Comparison of ENCODE assay signal across 8 cellular contexts in the genomic region with DNA sequence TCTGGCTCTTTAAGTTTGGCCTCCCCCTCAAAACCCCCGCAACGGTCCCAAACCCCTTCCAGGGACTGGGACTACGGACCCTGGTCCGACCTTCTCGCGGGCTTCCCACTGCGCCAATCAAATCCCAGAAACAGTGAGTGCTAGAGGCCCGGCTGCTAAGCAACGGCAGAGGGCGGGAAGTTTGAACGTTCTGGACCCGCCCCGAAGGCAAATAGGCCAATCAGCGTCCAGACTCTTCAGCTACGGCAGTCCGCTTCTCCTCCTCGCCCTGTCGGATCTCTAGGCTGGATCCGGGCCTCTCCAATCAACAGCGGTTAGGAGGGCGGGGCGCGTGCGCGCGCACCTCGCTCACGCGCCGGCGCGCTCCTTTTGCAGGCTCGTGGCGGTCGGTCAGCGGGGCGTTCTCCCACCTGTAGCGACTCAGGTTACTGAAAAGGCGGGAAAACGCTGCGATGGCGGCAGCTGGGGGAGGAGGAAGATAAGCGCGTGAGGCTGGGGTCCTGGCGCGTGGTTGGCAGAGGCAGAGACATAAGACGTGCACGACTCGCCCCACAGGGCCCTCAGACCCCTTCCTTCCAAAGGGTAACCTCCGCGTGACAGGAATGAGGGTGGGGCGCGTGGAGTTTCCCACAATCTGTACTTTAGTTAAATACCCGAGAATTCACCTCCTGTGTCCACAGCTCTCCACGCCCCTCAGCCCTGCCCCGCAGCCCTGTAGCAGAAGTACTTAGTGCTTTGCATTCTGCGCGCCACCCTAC. TPM values are rescaled to one million over a fixed set of nuclear protein-coding genes. Genes with fewer than 3 reads are reported as not detected.
DNase-seq lines count a peak whose midpoint lies in the region; ATAC-seq, FAIRE-seq and TF ChIP-seq lines count a peak whose summit lies in the region.

TSS of gene MSH5 (plus strand) at position 367 of the 758 bp plus-strand sequence. CDS start 462 bp downstream, outside the sequence.

- DNase-seq in BJ (ENCODE audit: low read depth) (peak; percentile 98), GM19239 (ENCODE audit: insufficient read length, low spot score) (peak; percentile 83), NCI-H69 (lab: John Stamatoyannopoulos, UW) (peak; percentile 100), dedifferentiated amniotic fluid mesenchymal stem cell (ENCODE audit: extremely low spot score) (peak; percentile 99), left lobe of liver (ENCODE audit: low spot score) (peak; percentile 99)
- DNase-seq in activated CD4-positive, alpha-beta T cell treated with anti-CD3 and anti-CD28 coated beads, Interleukin-2, amount 10 ng/mL, durations not matched to agents 7 days and 5 days = peak; percentile 98
- DNase-seq in stimulated activated CD4-positive, alpha-beta T cell treated with anti-CD3 and anti-CD28 coated beads, Interleukin-2, amount 100 ng/mL, for 24 hours = peak; percentile 97

- peak within 1 kb of the TSS; percentile 96 for H3K27ac Mint-ChIP-seq in activated CD4-positive, alpha-beta T cell treated with anti-CD3 and anti-CD28 coated beads, Interleukin-2, amount 10 ng/mL, durations not matched to agents 7 days and 5 days

- H3K4me3 ChIP-seq in BJ (ENCODE audit: low read depth, low read length) = peak within 1 kb of the TSS; percentile 75

- peak; percentile 96 for FAIRE-seq in GM19239 (lab: Jason Lieb, UNC)

- TF ChIP-seq CTCF in BJ (IDR thresholded peaks at IDR 0.05; ENCODE audit: insufficient read depth, low read depth, low read length) = no peak

- H3K27me3 ChIP-seq in BJ (ENCODE audit: control insufficient read depth, insufficient read depth, low read length) = no peaks in the 10 kb centered on the region

- POLR2A ChIA-PET in BJ (lab: Charles Lee) = interaction anchor here (0.6 to 1.3 kb wide), 3 partner anchors 10 to 1413 kb away, joined by 3 to 6 read pairs (median 3); partner anchors contain the start of genes DDAH2 and HSPA1B
- POLR2A ChIA-PET in activated CD4-positive, alpha-beta T cell treated with anti-CD3 and anti-CD28 coated beads, Interleukin-2, amount 10 ng/mL, durations not matched to agents 7 days and 5 days (lab: Charles Lee) = interaction anchor here (0.6 to 1.3 kb wide), 4 partner anchors 10 to 123 kb away, joined by 3 to 7 read pairs (median 4); partner anchors contain the start of genes DDAH2, LSM2 and NEU1

- no peaks in the 10 kb centered on the region for H3K9me3 Mint-ChIP-seq in activated CD4-positive, alpha-beta T cell treated with anti-CD3 and anti-CD28 coated beads, Interleukin-2, amount 10 ng/mL, durations not matched to agents 7 days and 5 days

- H3K4me3 Mint-ChIP-seq in activated CD4-positive, alpha-beta T cell treated with anti-CD3 and anti-CD28 coated beads, Interleukin-2, amount 10 ng/mL, durations not matched to agents 7 days and 5 days = peak within 1 kb of the TSS; percentile 94

- H3K36me3 Mint-ChIP-seq in activated CD4-positive, alpha-beta T cell treated with anti-CD3 and anti-CD28 coated beads, Interleukin-2, amount 10 ng/mL, durations not matched to agents 7 days and 5 days (ENCODE audit: low read depth) = peaks cover 37% of the 10 kb centered on the region

- no peaks in the 10 kb centered on the region for H3K27me3 Mint-ChIP-seq in activated CD4-positive, alpha-beta T cell treated with anti-CD3 and anti-CD28 coated beads, Interleukin-2, amount 10 ng/mL, durations not matched to agents 7 days and 5 days

- CTCF ChIA-PET in BJ (lab: Yijun Ruan, JAX) = interaction anchor here (1.0 to 6.5 kb wide), 6 partner anchors 10 to 193 kb away, joined by 3 to 35 read pairs (median 4); partner anchors contain the start of genes ATP6V1G2 and DDAH2
- CTCF ChIA-PET in activated CD4-positive, alpha-beta T cell treated with anti-CD3 and anti-CD28 coated beads, Interleukin-2, amount 10 ng/mL, durations not matched to agents 7 days and 5 days (lab: Charles Lee) = interaction anchor here (0.6 to 4.4 kb wide), 18 partner anchors 10 to 189 kb away, joined by 3 to 26 read pairs (median 4); partner anchors contain the start of genes BAG6, C6orf47, DDAH2 and GPANK1

- H3K36me3 ChIP-seq in BJ (ENCODE audit: control insufficient read depth, insufficient read depth, low read length) = no peaks in the 10 kb centered on the region

- H3K4me1 Mint-ChIP-seq in activated CD4-positive, alpha-beta T cell treated with anti-CD3 and anti-CD28 coated beads, Interleukin-2, amount 10 ng/mL, durations not matched to agents 7 days and 5 days = peaks cover 56% of the 10 kb centered on the region

- ATAC-seq in HG03442 (IDR thresholded peaks at IDR 0.05; ENCODE audit: unreplicated experiment) (peak; percentile 76), left lobe of liver (peak; percentile 84)

RNA-seq across cellular contexts. Expression of gene MSH5, which starts in this region (rescaled TPM):
- polyA plus RNA-seq in BJ (2011; rRNA removed) = 9.2 and 10.7 TPM in 2 replicates
- 8.7 and 11.5 TPM in 2 replicates for polyA minus RNA-seq in BJ (2011; rRNA and poly(A)+ RNA removed)
- total RNA-seq in activated CD4-positive, alpha-beta T cell treated with anti-CD3 and anti-CD28 coated beads, Interleukin-2, amount 10 ng/mL, durations not matched to agents 7 days and 5 days = 10 to 100 TPM; 56.1 to 58.0 TPM
- 5.2 TPM for total RNA-seq in left lobe of liver

Comparison
In these comparisons a context has a peak if more than half of its experiments do, and no peak if none do; other contexts are left out.
1. Peak in every context shown above with its lines: DNase-seq, ATAC-seq and H3K4me3 ChIP-seq.